Comparison of ENCODE assay signal across 8 cellular contexts in the genomic region with DNA sequence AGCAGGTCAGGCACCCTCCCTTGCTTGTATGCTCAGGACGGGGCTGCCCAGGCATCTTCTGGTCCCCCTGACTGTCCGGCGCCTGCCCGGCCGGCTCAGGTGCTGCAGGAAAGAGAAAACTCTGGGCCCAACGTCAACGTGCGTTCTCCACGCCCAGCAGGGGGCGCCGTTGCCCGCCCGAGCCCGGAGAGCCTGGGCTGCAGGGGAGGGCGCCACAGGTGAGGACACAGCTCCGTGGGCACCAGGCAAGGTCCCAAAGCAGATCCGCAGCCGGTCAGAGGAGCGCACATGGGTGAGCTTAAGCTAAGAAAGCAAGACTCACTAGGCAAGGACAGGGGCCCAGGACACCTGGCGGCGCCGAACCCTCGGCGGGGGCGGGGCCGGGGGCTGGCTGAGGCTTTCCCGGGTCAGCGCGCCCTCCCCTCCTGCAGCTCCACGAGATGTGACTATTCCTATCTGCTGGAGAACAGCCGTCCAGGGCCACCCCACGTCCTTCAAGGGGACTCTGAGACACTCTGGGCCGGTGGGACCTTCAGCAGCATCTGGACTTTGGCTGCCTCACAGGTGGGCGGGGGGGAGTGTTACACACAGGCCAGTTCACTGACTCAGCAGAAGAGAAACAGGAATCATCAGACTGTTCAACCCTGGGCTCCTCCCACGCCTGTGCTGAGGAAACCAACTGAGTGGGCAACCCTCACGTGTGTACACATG. TPM values are rescaled to one million over a fixed set of nuclear protein-coding genes. Genes with fewer than 3 reads are reported as not detected.
A peak's percentile ranks its signal among the peaks of the same experiment; 100 is the strongest.
DNase-seq lines count a peak whose midpoint lies in the region; ATAC-seq and TF ChIP-seq lines count a peak whose summit lies in the region.

No MANE protein-coding gene starts in this region.

- ATAC-seq in lung (ENCODE audit: insufficient read depth, low FRiP score), result peak; percentile 42
- ATAC-seq in GM18858 (IDR thresholded peaks at IDR 0.05; ENCODE audit: unreplicated experiment), result no peak

- H3K27ac ChIP-seq in lung (ENCODE audit: low read depth in 1 of 2, low read length in 1 of 2), result no peak overlapping the region

- peaks cover 0 to 2% of the 10 kb centered on the region in 2 donors for H3K4me1 ChIP-seq in lung (ENCODE audit: control insufficient read depth in 2 of 2, insufficient read depth in 2 of 2, low read length in 2 of 2)

- no peak overlapping the region for H3K4me3 ChIP-seq in lung

- DNase-seq in SIG-M5 treated with dmso at 0.1 percent for 504 hours (lab: John Stamatoyannopoulos, UW; ENCODE audit: unreplicated experiment) (peak; percentile 38), SIG-M5 (lab: John Stamatoyannopoulos, UW) (no peak), NCI-H345 (lab: John Stamatoyannopoulos, UW) (peak; percentile 33), dermis blood vessel endothelial cell (peak; percentile 72), lung (ENCODE audit: low spot score) (peak; percentile 54)
- DNase-seq in activated CD4-positive, alpha-beta T cell treated with anti-CD3 and anti-CD28 coated beads, Interleukin-2, amount 50 U/mL, for 24 hours (ENCODE audit: low read depth in 1 of 2, low spot score in 1 of 2), result peak; percentile 68 to 69
- DNase-seq in stimulated activated CD8-positive, alpha-beta memory T cell treated with anti-CD3 and anti-CD28 coated beads, Interleukin-2, amount 100 ng/mL, for 48 hours (ENCODE audit: low read depth in 2 of 2), result peak; percentile 62 to 66

- H3K9me3 ChIP-seq in lung (ENCODE audit: control insufficient read depth in 2 of 2, insufficient read depth in 1 of 2, low read length in 1 of 2), result peaks cover 0 to 3% of the 10 kb centered on the region in 2 donors

- H3K36me3 ChIP-seq in lung (ENCODE audit: control insufficient read depth in 2 of 2, insufficient read depth in 2 of 2, low read length in 2 of 2), result no peaks in the 10 kb centered on the region

- TF ChIP-seq CTCF in lung (IDR thresholded peaks at IDR 0.05; ENCODE audit: control extremely low read depth, extremely low read depth), result peak; percentile 62

- 11 to 17% methylated on average over 34 to 36 of the region's 36 CpGs for WGBS in lung, 2 donors

- no peaks in the 10 kb centered on the region for H3K27me3 ChIP-seq in lung (ENCODE audit: control insufficient read depth, insufficient read depth)

RNA-seq across cellular contexts. Expression of a gene that starts 29.3 kb away (rescaled TPM):
- total RNA-seq in dermis blood vessel endothelial cell (not detected in 2 replicates), lung (not detected)
- polyA plus RNA-seq in lung, result not detected

RNA-seq across cellular contexts. Expression of a gene that starts 40.6 kb away (rescaled TPM):
- total RNA-seq in dermis blood vessel endothelial cell (not detected in 2 replicates), lung (not detected)
- polyA plus RNA-seq in lung, result not detected

RNA-seq across cellular contexts. Expression of a gene that starts 47.9 kb away (rescaled TPM):
- total RNA-seq in dermis blood vessel endothelial cell (not detected in 2 replicates), lung (not detected)
- polyA plus RNA-seq in lung, result not detected

RNA-seq across cellular contexts. Expression of a gene that starts 55.4 kb away (rescaled TPM):
- total RNA-seq in dermis blood vessel endothelial cell, result 1.9 and 2.1 TPM in 2 replicates
- total RNA-seq in lung, result 1 to 10 TPM; 2.8 to 3.6 TPM
- 1 to 10 TPM; 1.4 to 2.0 TPM for polyA plus RNA-seq in lung
